Comparison of ENCODE assay signal across 12 cellular contexts in the genomic region with DNA sequence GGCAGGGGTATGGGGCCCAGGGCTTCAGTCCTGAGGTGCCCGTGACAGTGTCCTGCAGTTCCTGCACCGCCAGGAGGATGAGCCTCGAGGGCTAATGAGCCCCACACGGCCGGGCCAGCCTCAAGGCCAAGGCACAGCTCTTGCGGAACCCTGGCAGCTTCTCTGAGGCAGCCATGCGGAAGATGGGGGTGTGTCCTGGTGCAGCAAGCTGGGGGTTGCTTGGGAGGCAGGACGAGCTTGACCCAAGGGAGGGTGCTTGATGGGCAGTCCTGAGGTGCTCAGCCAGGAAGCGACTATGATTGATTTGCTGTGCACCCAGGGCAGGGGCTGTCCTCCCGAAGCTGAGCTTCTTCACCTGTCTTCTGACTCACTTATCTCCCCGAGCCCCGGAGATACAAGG. TPM values are rescaled to one million over a fixed set of nuclear protein-coding genes. Genes with fewer than 3 reads are reported as not detected.
"Had no signal": no experiment of that assay in that cellular context is flagged by ENCODE, and none has a peak within 500 bp of the region (broad histone marks: within the 10 kb centered on the region; RNA-seq: fewer than 3 reads in every experiment).

No MANE protein-coding gene starts in this region.

- H3K27me3 ChIP-seq: upper lobe of left lung had no signal

- H3K27ac ChIP-seq: sigmoid colon, upper lobe of left lung had no signal

- H3K4me1 ChIP-seq: sigmoid colon had no signal

- H3K9me3 ChIP-seq: sigmoid colon, upper lobe of left lung had no signal

- DNase-seq: activated CD4-positive, alpha-beta T cell treated with anti-CD3 and anti-CD28 coated beads, Interleukin-2, amount 10 ng/mL, durations not matched to agents 24 days and 14 days; activated naive CD4-positive, alpha-beta T cell treated with anti-CD3 and anti-CD28 coated beads, Interleukin-2, amount 10 ng/mL, durations not matched to agents 7 days and 5 days; central memory CD4-positive, alpha-beta T cell; erythroblast; immature natural killer cell; left colon; natural killer cell; sigmoid colon; stimulated activated CD4-positive, alpha-beta T cell treated with anti-CD3 and anti-CD28 coated beads, Interleukin-12 subunit alpha, Interleukin-12 subunit beta, amount 100 ng/mL, for 4 hours; stimulated activated naive CD4-positive, alpha-beta T cell; upper lobe of left lung had no signal

- H3K36me3 ChIP-seq: sigmoid colon, upper lobe of left lung had no signal

- ATAC-seq: left colon, natural killer cell, WTC11 had no signal

- H3K4me3 ChIP-seq: sigmoid colon, upper lobe of left lung had no signal

RNA-seq across cellular contexts. Expression of a gene that starts 9.1 kb away (rescaled TPM):
- total RNA-seq: natural killer cell had no signal
